Comparison of ENCODE assay signal across 8 cellular contexts in genomic region chr19:48271531-48272151, GRCh38. TPM values are rescaled to one million over a fixed set of nuclear protein-coding genes. Genes with fewer than 3 reads are reported as not detected.
DNase-seq lines count a peak whose midpoint lies in the region; ATAC-seq and TF ChIP-seq lines count a peak whose summit lies in the region.

No MANE protein-coding gene starts in this region.

- peaks cover 0 to 3% of the 10 kb centered on the region in 2 donors for H3K4me1 ChIP-seq in esophagus (ENCODE audit: control insufficient read depth in 2 of 2, insufficient read depth in 2 of 2, low read length in 1 of 2)
- H3K4me1 ChIP-seq in mucosa of rectum (ENCODE audit: control insufficient read depth in 2 of 2, insufficient read depth in 2 of 2, low read length in 2 of 2): peaks cover 0 to 4% of the 10 kb centered on the region in 2 donors

- H3K9ac ChIP-seq in mucosa of rectum (ENCODE audit: low read depth in 1 of 2, low read length in 2 of 2): peak overlapping the region in 1 of 2 donors; percentile 41

- H3K36me3 Mint-ChIP-seq in T-helper 17 cell (ENCODE audit: low read depth): peaks cover 2% of the 10 kb centered on the region

- H3K4me1 Mint-ChIP-seq in T-helper 17 cell: peaks cover 20% of the 10 kb centered on the region

- H3K27me3 ChIP-seq in HL-60 (ENCODE audit: insufficient read depth, poor library complexity, severe bottlenecking): no peaks in the 10 kb centered on the region
- H3K27me3 ChIP-seq in esophagus (ENCODE audit: control insufficient read depth in 1 of 2, insufficient read depth in 2 of 2, low read length in 2 of 2): no peaks in the 10 kb centered on the region
- H3K27me3 ChIP-seq in mucosa of rectum (ENCODE audit: control insufficient read depth in 2 of 2, insufficient read depth in 2 of 2, low read length in 2 of 2): no peaks in the 10 kb centered on the region

- H3K27me3 Mint-ChIP-seq in T-helper 17 cell: peaks cover 32% of the 10 kb centered on the region

- H3K9me3 ChIP-seq in T-helper 17 cell (ENCODE audit: control insufficient read depth, low read length, poor library complexity, severe bottlenecking) (no peaks in the 10 kb centered on the region), esophagus (ENCODE audit: control insufficient read depth in 2 of 2, insufficient read depth in 1 of 2, low read depth in 1 of 2, low read length in 1 of 2) (no peaks in the 10 kb centered on the region), mucosa of rectum (ENCODE audit: control insufficient read depth in 2 of 2, low read length in 2 of 2) (no peaks in the 10 kb centered on the region)

- H3K4me3 ChIP-seq in HL-60 (replicated peaks; ENCODE audit: insufficient read depth, low read length) (peak overlapping the region; percentile 61), esophagus (ENCODE audit: low read depth in 1 of 2, low read length in 2 of 2) (peak overlapping the region; percentile 21 to 24), mucosa of rectum (ENCODE audit: low read length in 2 of 2) (peak overlapping the region; percentile 43 to 72)

- ATAC-seq in T-helper 17 cell: peak; percentile 27
- no peak for ATAC-seq in HG03521 (IDR thresholded peaks at IDR 0.05; ENCODE audit: unreplicated experiment)
- no peak for ATAC-seq in HG03139 (IDR thresholded peaks at IDR 0.05; ENCODE audit: unreplicated experiment)
- ATAC-seq in GM19023 (IDR thresholded peaks at IDR 0.05; ENCODE audit: unreplicated experiment): no peak

- H3K27ac Mint-ChIP-seq in T-helper 17 cell: no peak overlapping the region

- DNase-seq in DMS 273 (lab: John Stamatoyannopoulos, UW; ENCODE audit: unreplicated experiment): peak; percentile 83
- DNase-seq in HL-60 (ENCODE audit: low read depth in 1 of 2, low spot score in 1 of 2): peak; percentile 81 to 84
- DNase-seq in T-helper 17 cell: no peak

- H3K27ac ChIP-seq in HL-60 (replicated peaks): peak overlapping the region; percentile 81
- peak overlapping the region in 1 of 2 donors; percentile 39 for H3K27ac ChIP-seq in esophagus (ENCODE audit: low read depth in 2 of 2, low read length in 1 of 2)
- no peak overlapping the region for H3K27ac ChIP-seq in mucosa of rectum (ENCODE audit: low read depth in 2 of 2, low read length in 2 of 2)

- peak overlapping the region; percentile 93 for H3K4me3 Mint-ChIP-seq in T-helper 17 cell

- no peaks in the 10 kb centered on the region for H3K36me3 ChIP-seq in esophagus (ENCODE audit: control insufficient read depth in 2 of 2, insufficient read depth in 2 of 2, low read length in 1 of 2)
- H3K36me3 ChIP-seq in mucosa of rectum (ENCODE audit: control insufficient read depth in 2 of 2, insufficient read depth in 2 of 2, low read length in 2 of 2): no peaks in the 10 kb centered on the region

- TF ChIP-seq CTCF in HL-60 (IDR thresholded peaks at IDR 0.05; ENCODE audit: insufficient read depth, low read length): no peak

- 5 to 6% methylated on average over 35 to 40 of the region's 40 CpGs for WGBS in esophagus, 2 donors

RNA-seq across cellular contexts. Expression of gene ZNF114, which starts 1.8 kb away (rescaled TPM):
- total RNA-seq in T-helper 17 cell: not detected
- under 1 TPM; 0.14 TPM for polyA plus RNA-seq in esophagus

RNA-seq across cellular contexts. Expression of gene CARD8, which starts 15.9 kb away (rescaled TPM):
- 100 to 1,000 TPM; 127 to 164 TPM for total RNA-seq in T-helper 17 cell
- polyA plus RNA-seq in esophagus: 10 to 100 TPM in 1 of 2 donors, 1 to 10 TPM in 1; 9.6 to 13.2 TPM

RNA-seq across cellular contexts. Expression of gene EMP3, which starts 53.7 kb away (rescaled TPM):
- 100 to 1,000 TPM; 286 to 374 TPM for total RNA-seq in T-helper 17 cell
- 10 to 100 TPM; 17.6 to 21.5 TPM for polyA plus RNA-seq in esophagus

Comparison
In these comparisons a context has a peak if more than half of its experiments do, and no peak if none do; other contexts are left out.
1. DNase-seq: peak in DMS 273 (single experiment) and HL-60 (2 of 2); none in T-helper 17 cell (0 of 3).
2. Peak in every context shown above with its lines, with median percentiles within 50 percentile points of each other: H3K4me3 ChIP-seq.